In the genomic region with DNA sequence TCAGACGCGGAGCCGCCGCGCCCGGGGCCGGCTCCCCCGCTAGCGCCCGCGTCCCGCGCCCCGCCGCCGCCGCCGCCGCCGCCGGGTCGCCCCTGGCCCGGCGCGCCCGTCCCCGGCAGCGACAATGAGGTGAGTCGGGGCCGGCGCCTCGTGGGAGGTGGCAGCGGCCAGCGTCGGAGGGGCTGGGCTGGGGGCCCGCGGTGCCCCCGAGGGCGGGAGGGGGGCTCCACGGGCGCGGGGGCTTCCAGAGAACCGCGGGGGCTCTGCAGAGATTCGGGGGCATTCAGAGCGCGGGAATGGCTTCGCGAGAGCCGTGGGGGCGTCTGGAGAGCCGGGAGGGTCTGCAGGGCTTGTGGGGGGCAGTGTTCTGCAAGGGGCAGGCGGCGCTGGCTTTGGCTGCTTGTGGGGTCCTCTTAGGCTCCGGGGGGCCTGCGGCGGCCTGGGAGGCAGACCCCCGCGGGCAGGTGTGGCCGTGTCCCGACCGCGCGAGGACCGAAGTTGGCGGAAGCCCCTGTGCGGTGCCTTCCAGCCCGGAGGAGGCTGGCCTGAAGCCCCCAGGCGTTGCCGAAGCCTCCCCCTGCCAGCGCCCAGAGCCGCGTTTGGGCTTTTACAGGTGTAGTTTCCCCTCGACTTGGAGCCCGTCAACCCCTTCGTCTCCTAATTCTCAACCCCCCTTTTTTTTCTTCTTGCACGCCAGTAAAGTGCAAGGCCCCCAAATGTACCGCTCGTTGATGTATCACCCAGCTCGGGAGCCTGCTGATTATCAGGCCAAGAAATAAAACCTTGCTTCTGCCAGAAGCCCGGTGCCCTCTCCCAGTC, we compare ENCODE assay signal across 8 cellular contexts.
DNase-seq lines count a peak whose midpoint lies in the region; ATAC-seq, FAIRE-seq and TF ChIP-seq lines count a peak whose summit lies in the region.

No MANE protein-coding gene starts in this region.

- CTCF ChIA-PET in A549 (lab: Yijun Ruan, JAX), result interaction anchor here (0.7 to 3.2 kb wide), 4 partner anchors 11 to 310 kb away, joined by 3 to 17 read pairs (median 4); no protein-coding TSS in a partner anchor
- CTCF ChIA-PET in activated CD4-positive, alpha-beta memory T cell treated with anti-CD3 and anti-CD28 coated beads for 36 hours (lab: Charles Lee), result interaction anchor here (0.6 to 2.5 kb wide), 8 partner anchors 10 to 570 kb away, joined by 3 to 11 read pairs (median 6); no protein-coding TSS in a partner anchor

- H3K9me3 ChIP-seq in A549, result peaks cover 12% of the 10 kb centered on the region
- H3K9me3 ChIP-seq in esophagus muscularis mucosa, result peaks cover 0 to 18% (median 3%) of the 10 kb centered on the region in 4 donors

- no peak for TF ChIP-seq CTCF in A549 (IDR thresholded peaks at IDR 0.05)
- TF ChIP-seq CTCF in esophagus muscularis mucosa (IDR thresholded peaks at IDR 0.05), result no peak
- TF ChIP-seq CTCF in osteocyte (IDR thresholded peaks at IDR 0.05), result no peak

- H3K4me1 ChIP-seq in A549, result 0 out of 3 replicates have a peak, but pooled peaks cover 3% of the 10 kb centered on the region
- peaks cover 0 to 19% (median 13%) of the 10 kb centered on the region in 4 donors for H3K4me1 ChIP-seq in esophagus muscularis mucosa

- H3K36me3 ChIP-seq in esophagus muscularis mucosa, result no peaks in the 10 kb centered on the region

- H3K27me3 ChIP-seq in esophagus muscularis mucosa, result no peaks in the 10 kb centered on the region

- WGBS in A549 (ENCODE audit: missing lambda C conversion rate), result 7% methylated on average over 12 of the region's 81 CpGs
- under 1% methylated on average over 25 of the region's 81 CpGs for WGBS in esophagus muscularis mucosa

- peaks cover 2% of the 10 kb centered on the region for H3K9me3 Mint-ChIP-seq in activated CD4-positive, alpha-beta memory T cell treated with anti-CD3 and anti-CD28 coated beads for 36 hours
- peaks cover 6% of the 10 kb centered on the region for H3K9me3 Mint-ChIP-seq in osteocyte (ENCODE audit: unreplicated experiment)

- H3K36me3 Mint-ChIP-seq in activated CD4-positive, alpha-beta memory T cell treated with anti-CD3 and anti-CD28 coated beads for 36 hours, result no peaks in the 10 kb centered on the region
- peaks cover 12% of the 10 kb centered on the region for H3K36me3 Mint-ChIP-seq in osteocyte (ENCODE audit: unreplicated experiment)

- peak overlapping the region; percentile 79 to 87 for H3K27ac ChIP-seq in A549
- peak overlapping the region; percentile 70 to 83 (median 82) for H3K27ac ChIP-seq in esophagus muscularis mucosa (replicated peaks in 1 of 4)

- ATAC-seq in A549 (peak; percentile 21 to 35; a peak in 5 of 6 replicates), GM18907 (IDR thresholded peaks at IDR 0.05; ENCODE audit: unreplicated experiment) (peak; percentile 42)

- H3K4me1 Mint-ChIP-seq in activated CD4-positive, alpha-beta memory T cell treated with anti-CD3 and anti-CD28 coated beads for 36 hours (ENCODE audit: low read depth), result peaks cover 20% of the 10 kb centered on the region
- H3K4me1 Mint-ChIP-seq in osteocyte (ENCODE audit: unreplicated experiment), result peaks cover 39% of the 10 kb centered on the region

- TF ChIP-seq POLR2A in A549 (IDR thresholded peaks at IDR 0.05; ENCODE audit: low read length) (no peak), esophagus muscularis mucosa (IDR thresholded peaks at IDR 0.05; ENCODE audit: low read depth) (no peak)

- peak overlapping the region; percentile 85 for H3K4me3 Mint-ChIP-seq in activated CD4-positive, alpha-beta memory T cell treated with anti-CD3 and anti-CD28 coated beads for 36 hours
- H3K4me3 Mint-ChIP-seq in osteocyte (ENCODE audit: unreplicated experiment), result peak overlapping the region; percentile 96

- TF ChIP-seq EP300 in A549 (IDR thresholded peaks at IDR 0.05) (no peak), esophagus muscularis mucosa (IDR thresholded peaks at IDR 0.05) (no peak)

- FAIRE-seq in A549 (lab: Jason Lieb, UNC) (no peak), HTR-8/SVneo (lab: Jason Lieb, UNC) (no peak), RCC 7860 (lab: Jason Lieb, UNC) (no peak)

- H3K4me3 ChIP-seq in A549, result peak overlapping the region; percentile 83
- H3K4me3 ChIP-seq in esophagus muscularis mucosa, result peak overlapping the region; percentile 89 to 94 (median 90)

- intact Hi-C loops in activated CD4-positive, alpha-beta memory T cell treated with anti-CD3 and anti-CD28 coated beads for 36 hours (cut with micrococcal nuclease), result loop anchor here (2.0 to 10.0 kb wide), 3 partner anchors 91 to 403 kb away; a partner anchor contains a TSS
- intact Hi-C loops in esophagus muscularis mucosa (cut with DNase I), result no loop called here

- peak overlapping the region; percentile 92 for H3K4me2 ChIP-seq in A549

- H3K27me3 Mint-ChIP-seq in activated CD4-positive, alpha-beta memory T cell treated with anti-CD3 and anti-CD28 coated beads for 36 hours, result peaks cover 24% of the 10 kb centered on the region
- no peaks in the 10 kb centered on the region for H3K27me3 Mint-ChIP-seq in osteocyte (ENCODE audit: unreplicated experiment)

- H3K27ac Mint-ChIP-seq in activated CD4-positive, alpha-beta memory T cell treated with anti-CD3 and anti-CD28 coated beads for 36 hours, result peak overlapping the region; percentile 65
- peak overlapping the region; percentile 75 for H3K27ac Mint-ChIP-seq in osteocyte (ENCODE audit: unreplicated experiment)

- TF ChIP-seq RAD21 in A549 (conservative IDR thresholded peaks at IDR 0.05 in 1 of 2, IDR thresholded peaks at IDR 0.05 in 1 of 2), result no peak

- POLR2A ChIA-PET in A549 (lab: Yijun Ruan, JAX), result interaction anchor here (1.4 kb wide), 1 partner anchor 221 kb away, joined by 4 read pairs; no protein-coding TSS in a partner anchor
- POLR2A ChIA-PET in activated CD4-positive, alpha-beta memory T cell treated with anti-CD3 and anti-CD28 coated beads for 36 hours (lab: Charles Lee), result interaction anchor here (1.1 to 1.4 kb wide), 4 partner anchors 93 to 250 kb away, joined by 3 to 8 read pairs (median 6); a partner anchor contains a TSS

- DNase-seq in A549 (ENCODE audit: low read depth in 1 of 2, low spot score in 1 of 2) (peak in 1 of 2 experiments; percentile 43), HTR-8/SVneo (ENCODE audit: insufficient read length, low spot score) (peak; percentile 37), esophagus muscularis mucosa (ENCODE audit: extremely low spot score) (no peak), osteocyte (ENCODE audit: extremely low spot score, unreplicated experiment) (no peak), RCC 7860 (ENCODE audit: low spot score) (no peak), AG08395 (ENCODE audit: low spot score) (no peak)
- DNase-seq in activated CD4-positive, alpha-beta memory T cell treated with anti-CD3 and anti-CD28 coated beads for 36 hours, result peak; percentile 29

TF ChIP-seq in A549, 52 proteins besides CTCF, POLR2A, EP300 and RAD21:
- TF ChIP-seq, protein P1, sequence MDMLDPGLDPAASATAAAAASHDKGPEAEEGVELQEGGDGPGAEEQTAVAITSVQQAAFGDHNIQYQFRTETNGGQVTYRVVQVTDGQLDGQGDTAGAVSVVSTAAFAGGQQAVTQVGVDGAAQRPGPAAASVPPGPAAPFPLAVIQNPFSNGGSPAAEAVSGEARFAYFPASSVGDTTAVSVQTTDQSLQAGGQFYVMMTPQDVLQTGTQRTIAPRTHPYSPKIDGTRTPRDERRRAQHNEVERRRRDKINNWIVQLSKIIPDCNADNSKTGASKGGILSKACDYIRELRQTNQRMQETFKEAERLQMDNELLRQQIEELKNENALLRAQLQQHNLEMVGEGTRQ (IDR thresholded peaks at IDR 0.05), result no peak
- no peak for TF ChIP-seq ZFP36 (IDR thresholded peaks at IDR 0.05; ENCODE audit: borderline replicate concordance, partially characterized antibody)
- TF ChIP-seq, protein P2, sequence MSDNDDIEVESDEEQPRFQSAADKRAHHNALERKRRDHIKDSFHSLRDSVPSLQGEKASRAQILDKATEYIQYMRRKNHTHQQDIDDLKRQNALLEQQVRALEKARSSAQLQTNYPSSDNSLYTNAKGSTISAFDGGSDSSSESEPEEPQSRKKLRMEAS (IDR thresholded peaks at IDR 0.05), result no peak
- TF ChIP-seq, protein P3, sequence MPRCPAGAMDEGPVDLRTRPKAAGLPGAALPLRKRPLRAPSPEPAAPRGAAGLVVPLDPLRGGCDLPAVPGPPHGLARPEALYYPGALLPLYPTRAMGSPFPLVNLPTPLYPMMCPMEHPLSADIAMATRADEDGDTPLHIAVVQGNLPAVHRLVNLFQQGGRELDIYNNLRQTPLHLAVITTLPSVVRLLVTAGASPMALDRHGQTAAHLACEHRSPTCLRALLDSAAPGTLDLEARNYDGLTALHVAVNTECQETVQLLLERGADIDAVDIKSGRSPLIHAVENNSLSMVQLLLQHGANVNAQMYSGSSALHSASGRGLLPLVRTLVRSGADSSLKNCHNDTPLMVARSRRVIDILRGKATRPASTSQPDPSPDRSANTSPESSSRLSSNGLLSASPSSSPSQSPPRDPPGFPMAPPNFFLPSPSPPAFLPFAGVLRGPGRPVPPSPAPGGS (IDR thresholded peaks at IDR 0.05), result 0 out of 3 replicates have a peak, but pooled peaks have one; percentile 3

Comparison
In these comparisons a context has a peak if more than half of its experiments do, and no peak if none do; other contexts are left out.
1. DNase-seq: peak in HTR-8/SVneo (single experiment) and activated CD4-positive, alpha-beta memory T cell treated with anti-CD3 and anti-CD28 coated beads for 36 hours (single experiment); none in esophagus muscularis mucosa (single experiment), osteocyte (single experiment), RCC 7860 (single experiment) and AG08395 (single experiment).